ENCODE assay signal across 8 cellular contexts in the genomic region with DNA sequence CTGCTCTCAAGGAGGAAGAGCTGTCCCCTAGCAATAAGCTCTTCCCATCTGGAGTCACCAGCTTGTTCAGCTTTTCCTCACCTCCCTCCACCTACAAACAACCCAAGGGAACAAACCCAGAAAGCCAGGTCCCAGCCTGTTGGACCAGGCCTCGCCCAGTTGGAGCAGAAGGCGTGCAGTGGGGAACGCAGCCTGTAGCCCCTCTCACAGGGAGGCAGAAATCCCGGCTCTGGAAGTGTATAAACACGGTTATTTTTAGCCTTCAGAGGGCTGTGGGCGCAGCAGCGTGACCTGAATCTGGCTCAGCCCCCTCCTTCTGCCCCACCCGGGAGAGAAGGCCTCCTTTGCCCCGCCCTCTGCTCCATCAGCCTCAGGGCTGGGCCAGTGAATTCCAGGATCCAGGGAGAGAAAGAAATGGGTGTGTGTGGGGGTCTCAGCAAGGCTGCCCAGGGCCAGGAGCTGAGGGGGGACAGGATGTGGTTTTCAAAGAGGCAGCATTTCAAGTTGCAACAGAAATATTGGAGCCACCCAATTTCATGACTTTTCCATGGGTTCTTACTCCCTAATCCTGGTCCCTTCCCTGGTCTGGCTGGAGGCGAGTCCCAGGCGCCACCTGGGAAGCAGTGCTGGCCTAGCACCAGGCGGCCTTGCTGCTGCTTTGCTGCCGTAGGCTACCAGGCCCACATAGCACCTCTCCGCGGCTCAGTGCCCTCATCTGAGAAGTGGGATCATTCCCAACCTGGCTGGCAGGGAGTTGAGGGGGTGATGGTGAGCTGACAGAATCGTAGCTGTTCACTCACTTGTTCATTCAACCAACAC. TPM values are rescaled to one million over a fixed set of nuclear protein-coding genes. Genes with fewer than 3 reads are reported as not detected.
DNase-seq lines count a peak whose midpoint lies in the region; TF ChIP-seq lines count a peak whose summit lies in the region.

No MANE protein-coding gene starts in this region.

- H3K9me3 ChIP-seq in OCI-LY7 (ENCODE audit: low read length) (no peaks in the 10 kb centered on the region), neuronal stem cell (replicated peaks in 1 of 2; ENCODE audit: control insufficient read depth in 2 of 2, insufficient read depth in 1 of 2, low read depth in 1 of 2, low read length in 2 of 2) (no peaks in the 10 kb centered on the region)

- no peak overlapping the region for H2BK120ac ChIP-seq in neuronal stem cell (ENCODE audit: low read depth, low read length)

- H3K18ac ChIP-seq in neuronal stem cell (ENCODE audit: low read length), result peak overlapping the region; percentile 50

- no peak overlapping the region for H3K4me3 Mint-ChIP-seq in activated naive CD4-positive, alpha-beta T cell treated with anti-CD3 and anti-CD28 coated beads for 36 hours
- no peak overlapping the region for H3K4me3 Mint-ChIP-seq in activated T-helper 2 cell treated with anti-CD3 and anti-CD28 coated beads, Interferon-gamma antibody, Interleukin-2, Interleukin-4, amounts not matched to agents 10 μg/mL and 5 μg/mL and 100 μg/mL, durations not matched to agents 14 hours and 24 hours and 36 hours (ENCODE audit: low read depth)

- no peaks in the 10 kb centered on the region for H3K27me3 Mint-ChIP-seq in activated naive CD4-positive, alpha-beta T cell treated with anti-CD3 and anti-CD28 coated beads for 36 hours (ENCODE audit: low read depth)
- H3K27me3 Mint-ChIP-seq in activated T-helper 2 cell treated with anti-CD3 and anti-CD28 coated beads, Interferon-gamma antibody, Interleukin-2, Interleukin-4, amounts not matched to agents 10 μg/mL and 5 μg/mL and 100 μg/mL, durations not matched to agents 14 hours and 24 hours and 36 hours (ENCODE audit: low read depth), result no peaks in the 10 kb centered on the region

- H2AFZ ChIP-seq in OCI-LY7 (ENCODE audit: low read length) (no peak overlapping the region), neuronal stem cell (ENCODE audit: low read length) (no peak overlapping the region)

- no TSS peak for BruUV-seq in OCI-LY7 (replicated peaks; lab: Mats Ljungman, UMichigan)

- H2BK15ac ChIP-seq in neuronal stem cell (ENCODE audit: low read length), result no peak overlapping the region

- intact Hi-C loops in OCI-LY7 (cut with micrococcal nuclease; ENCODE audit: unreplicated experiment), result no loop called here
- intact Hi-C loops in activated naive CD4-positive, alpha-beta T cell treated with anti-CD3 and anti-CD28 coated beads for 36 hours (cut with micrococcal nuclease), result no loop called here
- intact Hi-C loops in activated T-helper 2 cell treated with anti-CD3 and anti-CD28 coated beads, Interferon-gamma antibody, Interleukin-2, Interleukin-4, amounts not matched to agents 10 μg/mL and 5 μg/mL and 100 μg/mL, durations not matched to agents 14 hours and 24 hours and 36 hours (cut with micrococcal nuclease), result no loop called here

- H3K9me3 Mint-ChIP-seq in activated naive CD4-positive, alpha-beta T cell treated with anti-CD3 and anti-CD28 coated beads for 36 hours, result no peaks in the 10 kb centered on the region
- H3K9me3 Mint-ChIP-seq in activated T-helper 2 cell treated with anti-CD3 and anti-CD28 coated beads, Interferon-gamma antibody, Interleukin-2, Interleukin-4, amounts not matched to agents 10 μg/mL and 5 μg/mL and 100 μg/mL, durations not matched to agents 14 hours and 24 hours and 36 hours, result no peaks in the 10 kb centered on the region

- no peak overlapping the region for H4K91ac ChIP-seq in neuronal stem cell (ENCODE audit: low read depth, low read length, poor library complexity)

- peak; percentile 54 for DNase-seq in COLO668 (lab: John Stamatoyannopoulos, UW; ENCODE audit: unreplicated experiment)
- no peak for DNase-seq in OCI-LY7 (ENCODE audit: low spot score)
- DNase-seq in fibroblast of gingiva (ENCODE audit: low read depth), result peak; percentile 22
- no peak for DNase-seq in neuronal stem cell (ENCODE audit: low spot score)
- no peak for DNase-seq in germinal center (ENCODE audit: low spot score)
- no peak for DNase-seq in T-helper 2 cell
- no peak for DNase-seq in activated naive CD4-positive, alpha-beta T cell treated with anti-CD3 and anti-CD28 coated beads for 36 hours
- DNase-seq in activated T-helper 2 cell treated with anti-CD3 and anti-CD28 coated beads, Interferon-gamma antibody, Interleukin-2, Interleukin-4, amounts not matched to agents 10 μg/mL and 5 μg/mL and 100 μg/mL, durations not matched to agents 14 hours and 24 hours and 36 hours (ENCODE audit: low spot score), result no peak

- no peaks in the 10 kb centered on the region for H3K36me3 Mint-ChIP-seq in activated naive CD4-positive, alpha-beta T cell treated with anti-CD3 and anti-CD28 coated beads for 36 hours (ENCODE audit: low read depth)
- H3K36me3 Mint-ChIP-seq in activated T-helper 2 cell treated with anti-CD3 and anti-CD28 coated beads, Interferon-gamma antibody, Interleukin-2, Interleukin-4, amounts not matched to agents 10 μg/mL and 5 μg/mL and 100 μg/mL, durations not matched to agents 14 hours and 24 hours and 36 hours (ENCODE audit: low read depth), result no peaks in the 10 kb centered on the region

- peaks cover 34% of the 10 kb centered on the region for H3K4me1 Mint-ChIP-seq in activated naive CD4-positive, alpha-beta T cell treated with anti-CD3 and anti-CD28 coated beads for 36 hours (ENCODE audit: low read depth)
- peaks cover 10% of the 10 kb centered on the region for H3K4me1 Mint-ChIP-seq in activated T-helper 2 cell treated with anti-CD3 and anti-CD28 coated beads, Interferon-gamma antibody, Interleukin-2, Interleukin-4, amounts not matched to agents 10 μg/mL and 5 μg/mL and 100 μg/mL, durations not matched to agents 14 hours and 24 hours and 36 hours (ENCODE audit: low read depth)

- no peak for TF ChIP-seq CTCF in OCI-LY7 (conservative IDR thresholded peaks at IDR 0.05; ENCODE audit: low read length)

- no peaks in the 10 kb centered on the region for H3K27me3 ChIP-seq in neuronal stem cell (ENCODE audit: control insufficient read depth in 3 of 3, insufficient read depth in 3 of 3, low read depth in 1 of 3, low read length in 3 of 3)

- no CpG with 5 or more reads among the region's 16 CpGs for WGBS in neuronal stem cell (ENCODE audit: extremely low coverage in 2 of 2, insufficient read length in 2 of 2, insufficient replicate concordance in 1 of 2), 2 donors

- no peaks in the 10 kb centered on the region for H3K36me3 ChIP-seq in OCI-LY7 (ENCODE audit: insufficient read depth, low read length)
- peaks cover 2 to 3% of the 10 kb centered on the region in 2 donors for H3K36me3 ChIP-seq in neuronal stem cell (replicated peaks in 1 of 2; ENCODE audit: control insufficient read depth in 2 of 2, insufficient read depth in 2 of 2, low read length in 2 of 2)

- H4K8ac ChIP-seq in neuronal stem cell (ENCODE audit: low read depth, low read length), result no peak overlapping the region

- H3K4ac ChIP-seq in neuronal stem cell (ENCODE audit: low read length), result no peak overlapping the region

- no peak overlapping the region for H2BK12ac ChIP-seq in neuronal stem cell (ENCODE audit: low read length)

- H3K4me3 ChIP-seq in OCI-LY7 (ENCODE audit: low read depth, low read length, poor library complexity, severe bottlenecking), result peak overlapping the region; percentile 27
- no peak overlapping the region for H3K4me3 ChIP-seq in neuronal stem cell (ENCODE audit: low read length in 2 of 2)

- H3K9me2 ChIP-seq in OCI-LY7 (ENCODE audit: insufficient read depth, low read length), result no peaks in the 10 kb centered on the region

- H3K23ac ChIP-seq in neuronal stem cell (ENCODE audit: low read depth, low read length, poor library complexity), result no peak overlapping the region

- H2AK5ac ChIP-seq in neuronal stem cell (ENCODE audit: low read depth, low read length), result no peak overlapping the region

- 0 out of 2 replicates have a peak, but pooled peaks cover 4% of the 10 kb centered on the region for H4K20me1 ChIP-seq in OCI-LY7 (ENCODE audit: insufficient read depth, low read length)

- POLR2A ChIA-PET in OCI-LY7 (lab: Charles Lee), result interaction anchor here (0.8 to 3.0 kb wide), 7 partner anchors 8 to 79 kb away, joined by 3 to 13 read pairs (median 5); no protein-coding TSS in a partner anchor

- H3K79me1 ChIP-seq in neuronal stem cell (ENCODE audit: low read depth, low read length), result peaks cover 26% of the 10 kb centered on the region

- peak overlapping the region; percentile 26 for H3K9ac ChIP-seq in neuronal stem cell (ENCODE audit: low read depth, low read length, poor library complexity)

- H3K79me2 ChIP-seq in OCI-LY7 (ENCODE audit: insufficient read depth, low read depth, low read length), result no peaks in the 10 kb centered on the region

- CTCF ChIA-PET in OCI-LY7 (lab: Charles Lee; ENCODE audit: unreplicated experiment), result interaction anchor here (0.9 kb wide), 1 partner anchor 31 kb away, joined by 4 read pairs; no protein-coding TSS in a partner anchor
- CTCF ChIA-PET in activated naive CD4-positive, alpha-beta T cell treated with anti-CD3 and anti-CD28 coated beads for 36 hours (lab: Charles Lee), result interaction anchor here (1.2 kb wide), 1 partner anchor 93 kb away, joined by 3 read pairs; no protein-coding TSS in a partner anchor

- peak overlapping the region; percentile 66 for H3K4me2 ChIP-seq in OCI-LY7 (ENCODE audit: low read length)
- H3K4me2 ChIP-seq in neuronal stem cell (ENCODE audit: insufficient read depth, low read length, poor library complexity, severe bottlenecking), result no peak overlapping the region

- H2BK5ac ChIP-seq in neuronal stem cell (ENCODE audit: low read length), result no peak overlapping the region

- H3K14ac ChIP-seq in neuronal stem cell (ENCODE audit: low read length), result no peak overlapping the region

- H3K4me1 ChIP-seq in OCI-LY7 (ENCODE audit: insufficient read depth, low read length, poor library complexity, severe bottlenecking) (peaks cover 78% of the 10 kb centered on the region), neuronal stem cell (ENCODE audit: control insufficient read depth in 2 of 2, insufficient read depth in 1 of 2, low read depth in 1 of 2, low read length in 2 of 2) (peaks cover 20 to 25% of the 10 kb centered on the region in 2 donors)

- H3K27ac ChIP-seq in OCI-LY7 (ENCODE audit: low read depth, low read length, poor library complexity, severe bottlenecking) (peak overlapping the region; percentile 46), neuronal stem cell (replicated peaks; ENCODE audit: low read length) (no peak overlapping the region)

- H3K27ac Mint-ChIP-seq in activated naive CD4-positive, alpha-beta T cell treated with anti-CD3 and anti-CD28 coated beads for 36 hours, result no peak overlapping the region
- H3K27ac Mint-ChIP-seq in activated T-helper 2 cell treated with anti-CD3 and anti-CD28 coated beads, Interferon-gamma antibody, Interleukin-2, Interleukin-4, amounts not matched to agents 10 μg/mL and 5 μg/mL and 100 μg/mL, durations not matched to agents 14 hours and 24 hours and 36 hours, result no peak overlapping the region

RNA-seq across cellular contexts. Expression of a gene that starts 33.5 kb away (rescaled TPM):
- total RNA-seq in OCI-LY7 (2014; rRNA removed; shearing (Covaris generic)), result 18.9 and 20.4 TPM in 2 replicates
- 58.3 and 66.9 TPM in 2 replicates for total RNA-seq in OCI-LY7 (2022)
- 21.6 TPM for polyA plus RNA-seq in neuronal stem cell (2013, experiment 1 of 2)
- 24.3 TPM for polyA plus RNA-seq in neuronal stem cell (2013, experiment 2 of 2)
- 10 to 100 TPM; 15.6 to 18.3 TPM for total RNA-seq in activated naive CD4-positive, alpha-beta T cell treated with anti-CD3 and anti-CD28 coated beads for 36 hours
- total RNA-seq in activated T-helper 2 cell treated with anti-CD3 and anti-CD28 coated beads, Interferon-gamma antibody, Interleukin-2, Interleukin-4, amounts not matched to agents 10 μg/mL and 5 μg/mL and 100 μg/mL, durations not matched to agents 14 hours and 24 hours and 36 hours, result 79.2 and 80.4 TPM in 2 replicates

Comparison
In these comparisons a context has a peak if more than half of its experiments do, and no peak if none do; other contexts are left out.
1. DNase-seq: peak in COLO668 (single experiment) and fibroblast of gingiva (single experiment); none in OCI-LY7 (single experiment), neuronal stem cell (single experiment), germinal center (single experiment), T-helper 2 cell (0 of 5), activated naive CD4-positive, alpha-beta T cell treated with anti-CD3 and anti-CD28 coated beads for 36 hours (single experiment) and activated T-helper 2 cell treated with anti-CD3 and anti-CD28 coated beads, Interferon-gamma antibody, Interleukin-2, Interleukin-4, amounts not matched to agents 10 μg/mL and 5 μg/mL and 100 μg/mL, durations not matched to agents 14 hours and 24 hours and 36 hours (single experiment).